ENCODE assay signal across 1 cellular context in genomic region chr5:16932401-16932800, GRCh38.
TF ChIP-seq lines count a peak whose summit lies in the region.

No MANE protein-coding gene starts in this region.

TF ChIP-seq in IMR-90, 13 proteins besides CTCF, POLR2A, EP300 and RAD21:
- TF ChIP-seq USF2 (IDR thresholded peaks at IDR 0.05; ENCODE audit: low read depth, low read length), result peak; percentile 22; the same call in 1 of the 2 replicates
- no peak for TF ChIP-seq RCOR1 (IDR thresholded peaks at IDR 0.05; ENCODE audit: insufficient replicate concordance, low read length)
- TF ChIP-seq CHD1 (IDR thresholded peaks at IDR 0.05; ENCODE audit: low read depth, low read length), result no peak
- TF ChIP-seq SMC3 (IDR thresholded peaks at IDR 0.05; ENCODE audit: low read depth, low read length), result no peak
- TF ChIP-seq RFX5 (IDR thresholded peaks at IDR 0.05; ENCODE audit: low read depth, low read length), result no peak
- TF ChIP-seq FOS (IDR thresholded peaks at IDR 0.05; ENCODE audit: low read depth, low read length), result no peak
